Comparison of ENCODE assay signal across 1 cellular context in genomic region chr1:47840791-47841190, GRCh38.
TF ChIP-seq lines count a peak whose summit lies in the region.

No MANE protein-coding gene starts in this region.

TF ChIP-seq in HepG2, 621 proteins besides CTCF, POLR2A, EP300 and RAD21 (continued from another document and continues in another):
- TF ChIP-seq XRCC5 (optimal IDR thresholded peaks at IDR 0.05; ENCODE audit: low read length) (peak; percentile 67), ZNF605 (CRISPR knock-in tag; IDR thresholded peaks at IDR 0.05) (peak; percentile 44; the same call in 1 of the 2 replicates), HBP1 (CRISPR knock-in tag; IDR thresholded peaks at IDR 0.05; ENCODE audit: low read depth) (peak; percentile 98), TEAD3 (CRISPR knock-in tag; optimal IDR thresholded peaks at IDR 0.05; ENCODE audit: borderline replicate concordance) (peak; percentile 71), HDAC1 (CRISPR knock-in tag; IDR thresholded peaks at IDR 0.05) (no peak; the same call in 1 of the 2 replicates), ATF7 (IDR thresholded peaks at IDR 0.05) (no peak), ATF7 (CRISPR knock-in tag; IDR thresholded peaks at IDR 0.05) (no peak), NCOA2 (CRISPR knock-in tag; IDR thresholded peaks at IDR 0.05) (peak; percentile 75), SMAD9 (CRISPR knock-in tag; IDR thresholded peaks at IDR 0.05) (no peak), SOX13 (IDR thresholded peaks at IDR 0.05) (no peak), SOX13 (CRISPR knock-in tag; conservative IDR thresholded peaks at IDR 0.05 in 1 of 2, IDR thresholded peaks at IDR 0.05 in 1 of 2) (peak in 1 of 2 experiments; percentile 76; a peak in 2 of 4 replicates), PHF8 (CRISPR knock-in tag; IDR thresholded peaks at IDR 0.05) (no peak), SOX5 (CRISPR knock-in tag; IDR thresholded peaks at IDR 0.05; ENCODE audit: borderline replicate concordance) (peak; percentile 60; the same call in 1 of the 2 replicates), ZNF747 (CRISPR knock-in tag; IDR thresholded peaks at IDR 0.05; ENCODE audit: borderline replicate concordance) (0 out of 2 replicates have a peak, but pooled peaks have one; percentile 41), NR2F1 (CRISPR knock-in tag; IDR thresholded peaks at IDR 0.05) (peak; percentile 59 to 83), DMAP1 (CRISPR knock-in tag; IDR thresholded peaks at IDR 0.05) (0 out of 2 replicates have a peak, but pooled peaks have one; percentile 27), SMAD3 (CRISPR knock-in tag; IDR thresholded peaks at IDR 0.05) (0 out of 2 replicates have a peak, but pooled peaks have one; percentile 29), ZNF24 (IDR thresholded peaks at IDR 0.05) (0 out of 2 replicates have a peak, but pooled peaks have one; percentile 62), SIN3A (IDR thresholded peaks at IDR 0.05; ENCODE audit: borderline replicate concordance, low read depth, low read length) (0 out of 2 replicates have a peak, but pooled peaks have one; percentile 32), MLX (CRISPR knock-in tag; IDR thresholded peaks at IDR 0.05) (peak; percentile 64; the same call in 1 of the 2 replicates), SIX4 (CRISPR knock-in tag; IDR thresholded peaks at IDR 0.05) (no peak), NBN (conservative IDR thresholded peaks at IDR 0.05) (no peak), KAT8 (CRISPR knock-in tag; IDR thresholded peaks at IDR 0.05) (0 out of 2 replicates have a peak, but pooled peaks have one; percentile 35), GFI1 (CRISPR knock-in tag; IDR thresholded peaks at IDR 0.05; ENCODE audit: borderline replicate concordance) (peak; percentile 51; the same call in 1 of the 2 replicates), MIXL1 (CRISPR knock-in tag; IDR thresholded peaks at IDR 0.05) (peak; percentile 39; the same call in 1 of the 2 replicates), CHD4 (IDR thresholded peaks at IDR 0.05; ENCODE audit: borderline replicate concordance, low read length) (no peak), ZKSCAN8 (CRISPR knock-in tag; IDR thresholded peaks at IDR 0.05; ENCODE audit: borderline replicate concordance) (0 out of 2 replicates have a peak, but pooled peaks have one; percentile 45), ZHX1 (CRISPR knock-in tag; IDR thresholded peaks at IDR 0.05; ENCODE audit: low read depth) (peak; percentile 31; the same call in 1 of the 2 replicates), MAFK (conservative IDR thresholded peaks at IDR 0.05 in 1 of 2, IDR thresholded peaks at IDR 0.05 in 1 of 2; ENCODE audit: low read length in 2 of 2) (no peak), SOX6 (IDR thresholded peaks at IDR 0.05) (no peak), SOX6 (CRISPR knock-in tag; IDR thresholded peaks at IDR 0.05) (peak; percentile 42), ZNF335 (CRISPR knock-in tag; IDR thresholded peaks at IDR 0.05) (no peak), ETV5 (CRISPR knock-in tag; IDR thresholded peaks at IDR 0.05; ENCODE audit: borderline replicate concordance) (peak; percentile 56; the same call in 1 of the 2 replicates), TFDP2 (CRISPR knock-in tag; IDR thresholded peaks at IDR 0.05) (peak; percentile 37; the same call in 1 of the 2 replicates), MIER2 (CRISPR knock-in tag; IDR thresholded peaks at IDR 0.05) (peak; percentile 37; the same call in 1 of the 2 replicates), MEIS1 (CRISPR knock-in tag; IDR thresholded peaks at IDR 0.05; ENCODE audit: borderline replicate concordance) (peak; percentile 36; the same call in 1 of the 2 replicates), ARID4A (CRISPR knock-in tag; IDR thresholded peaks at IDR 0.05; ENCODE audit: borderline replicate concordance) (peak; percentile 58; the same call in 1 of the 2 replicates), ZNF276 (CRISPR knock-in tag; IDR thresholded peaks at IDR 0.05; ENCODE audit: low read depth) (no peak), SALL1 (CRISPR knock-in tag; IDR thresholded peaks at IDR 0.05) (peak; percentile 84), ZNF687 (CRISPR knock-in tag; IDR thresholded peaks at IDR 0.05) (peak; percentile 40; the same call in 1 of the 2 replicates), SP1 (IDR thresholded peaks at IDR 0.05) (no peak), SP1 (CRISPR knock-in tag; IDR thresholded peaks at IDR 0.05) (0 out of 2 replicates have a peak, but pooled peaks have one; percentile 26), PPARG (CRISPR knock-in tag; conservative IDR thresholded peaks at IDR 0.05) (peak; percentile 40; the same call in 1 of the 2 replicates), ARID2 (CRISPR knock-in tag; IDR thresholded peaks at IDR 0.05; ENCODE audit: borderline replicate concordance) (no peak), CREB1 (IDR thresholded peaks at IDR 0.05) (no peak), CREB1 (CRISPR knock-in tag; IDR thresholded peaks at IDR 0.05) (peak; percentile 57; the same call in 1 of the 2 replicates), ZNF746 (CRISPR knock-in tag; IDR thresholded peaks at IDR 0.05) (peak; percentile 61; the same call in 1 of the 2 replicates), TRIM24 (CRISPR knock-in tag; IDR thresholded peaks at IDR 0.05) (no peak), ERF (CRISPR knock-in tag; IDR thresholded peaks at IDR 0.05) (0 out of 2 replicates have a peak, but pooled peaks have one; percentile 30)
